ENCODE assay signal across 1 cellular context in genomic region chr2:42604341-42604867, GRCh38.
A peak's percentile ranks its signal among the peaks of the same experiment; 100 is the strongest.
TF ChIP-seq lines count a peak whose summit lies in the region.
"Not testable (repeated sequence)": the region's sequence is repeated elsewhere in the genome, so short reads cannot be mapped to it uniquely, and the experiment has no call there.

No MANE protein-coding gene starts in this region.

TF ChIP-seq in HepG2, 621 proteins besides CTCF, POLR2A, EP300 and RAD21 (continued from another document):
- TF ChIP-seq FOXP4 (CRISPR knock-in tag; IDR thresholded peaks at IDR 0.05), result peak; percentile 29; the same call in 1 of the 2 replicates
- 0 out of 2 replicates have a peak, but pooled peaks have one; percentile 54 for TF ChIP-seq TFE3 (CRISPR knock-in tag; IDR thresholded peaks at IDR 0.05)
- TF ChIP-seq ARID5B (CRISPR knock-in tag; IDR thresholded peaks at IDR 0.05), result peak; percentile 20; the same call in 1 of the 2 replicates
- TF ChIP-seq ZBTB40 (IDR thresholded peaks at IDR 0.05), result peak; percentile 60
- TF ChIP-seq ZBTB40 (CRISPR knock-in tag; IDR thresholded peaks at IDR 0.05); NR2F6 (CRISPR knock-in tag; IDR thresholded peaks at IDR 0.05); SOX6 (IDR thresholded peaks at IDR 0.05); FOXP1 (IDR thresholded peaks at IDR 0.05): not testable (repeated sequence)
- 0 out of 2 replicates have a peak, but pooled peaks have one; percentile 39 for TF ChIP-seq ZNF652 (CRISPR knock-in tag; IDR thresholded peaks at IDR 0.05; ENCODE audit: borderline replicate concordance, low read depth)
- TF ChIP-seq NR2F6 (IDR thresholded peaks at IDR 0.05), result 0 out of 2 replicates have a peak, but pooled peaks have one; percentile 8
- TF ChIP-seq BCL6 (CRISPR knock-in tag; IDR thresholded peaks at IDR 0.05), result peak; percentile 90
- TF ChIP-seq FOXA3 (CRISPR knock-in tag; IDR thresholded peaks at IDR 0.05), result 0 out of 2 replicates have a peak, but pooled peaks have one; percentile 12
- 0 out of 2 replicates have a peak, but pooled peaks have one; percentile 9 for TF ChIP-seq ZNF224 (CRISPR knock-in tag; IDR thresholded peaks at IDR 0.05)
- 0 out of 2 replicates have a peak, but pooled peaks have one; percentile 19 for TF ChIP-seq PPARG (CRISPR knock-in tag; conservative IDR thresholded peaks at IDR 0.05)
- peak; percentile 11; the same call in 1 of the 2 replicates for TF ChIP-seq SOX6 (CRISPR knock-in tag; IDR thresholded peaks at IDR 0.05)
- 0 out of 2 replicates have a peak, but pooled peaks have one; percentile 7 for TF ChIP-seq FOXP1 (CRISPR knock-in tag; IDR thresholded peaks at IDR 0.05)
- 0 out of 2 replicates have a peak, but pooled peaks have one; percentile 1 for TF ChIP-seq ZNF687 (CRISPR knock-in tag; IDR thresholded peaks at IDR 0.05)
- peak; percentile 45 for TF ChIP-seq RARA (CRISPR knock-in tag; IDR thresholded peaks at IDR 0.05)
